Comparison of ENCODE assay signal across 1 cellular context in the genomic region with DNA sequence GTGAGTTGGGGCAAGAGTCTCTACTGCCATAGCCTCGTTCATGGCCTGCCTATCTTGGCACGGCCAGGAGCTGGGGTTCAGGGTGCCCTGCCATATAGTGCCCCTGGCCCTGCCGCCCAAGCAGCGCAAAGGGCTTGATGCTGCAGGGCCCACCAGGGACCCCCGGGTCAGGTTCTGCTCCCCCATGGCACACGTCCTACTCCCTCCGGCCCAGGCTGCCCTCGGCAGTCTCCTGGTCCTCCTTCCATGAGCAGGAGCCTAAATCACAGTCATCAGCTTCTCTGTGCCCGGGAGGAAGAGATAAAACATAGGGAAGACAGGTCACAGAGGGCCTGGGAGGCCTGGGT.
TF ChIP-seq lines count a peak whose summit lies in the region.

No MANE protein-coding gene starts in this region.

TF ChIP-seq in IMR-90, 13 proteins besides CTCF, POLR2A, EP300 and RAD21:
- no peak for TF ChIP-seq RCOR1 (IDR thresholded peaks at IDR 0.05; ENCODE audit: insufficient replicate concordance, low read length)
- TF ChIP-seq, protein P1, sequence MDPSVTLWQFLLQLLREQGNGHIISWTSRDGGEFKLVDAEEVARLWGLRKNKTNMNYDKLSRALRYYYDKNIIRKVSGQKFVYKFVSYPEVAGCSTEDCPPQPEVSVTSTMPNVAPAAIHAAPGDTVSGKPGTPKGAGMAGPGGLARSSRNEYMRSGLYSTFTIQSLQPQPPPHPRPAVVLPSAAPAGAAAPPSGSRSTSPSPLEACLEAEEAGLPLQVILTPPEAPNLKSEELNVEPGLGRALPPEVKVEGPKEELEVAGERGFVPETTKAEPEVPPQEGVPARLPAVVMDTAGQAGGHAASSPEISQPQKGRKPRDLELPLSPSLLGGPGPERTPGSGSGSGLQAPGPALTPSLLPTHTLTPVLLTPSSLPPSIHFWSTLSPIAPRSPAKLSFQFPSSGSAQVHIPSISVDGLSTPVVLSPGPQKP (IDR thresholded peaks at IDR 0.05; ENCODE audit: borderline replicate concordance, low read depth, low read length), result no peak
- no peak for TF ChIP-seq MXI1 (IDR thresholded peaks at IDR 0.05; ENCODE audit: borderline replicate concordance, low read depth, low read length)
- TF ChIP-seq CEBPB (IDR thresholded peaks at IDR 0.05; ENCODE audit: low read depth, low read length), result no peak
- TF ChIP-seq BHLHE40 (IDR thresholded peaks at IDR 0.05; ENCODE audit: low read depth, low read length), result no peak
- TF ChIP-seq, protein P2, sequence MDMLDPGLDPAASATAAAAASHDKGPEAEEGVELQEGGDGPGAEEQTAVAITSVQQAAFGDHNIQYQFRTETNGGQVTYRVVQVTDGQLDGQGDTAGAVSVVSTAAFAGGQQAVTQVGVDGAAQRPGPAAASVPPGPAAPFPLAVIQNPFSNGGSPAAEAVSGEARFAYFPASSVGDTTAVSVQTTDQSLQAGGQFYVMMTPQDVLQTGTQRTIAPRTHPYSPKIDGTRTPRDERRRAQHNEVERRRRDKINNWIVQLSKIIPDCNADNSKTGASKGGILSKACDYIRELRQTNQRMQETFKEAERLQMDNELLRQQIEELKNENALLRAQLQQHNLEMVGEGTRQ (IDR thresholded peaks at IDR 0.05; ENCODE audit: low read depth, low read length), result no peak
- no peak for TF ChIP-seq MAFK (IDR thresholded peaks at IDR 0.05; ENCODE audit: low read depth, low read length)
- no peak for TF ChIP-seq CHD1 (IDR thresholded peaks at IDR 0.05; ENCODE audit: low read depth, low read length)
- no peak for TF ChIP-seq SMC3 (IDR thresholded peaks at IDR 0.05; ENCODE audit: low read depth, low read length)
- no peak for TF ChIP-seq RFX5 (IDR thresholded peaks at IDR 0.05; ENCODE audit: low read depth, low read length)
- TF ChIP-seq FOS (IDR thresholded peaks at IDR 0.05; ENCODE audit: low read depth, low read length), result no peak
- no peak for TF ChIP-seq NFE2L2 (IDR thresholded peaks at IDR 0.05; ENCODE audit: low read depth, low read length)
- no peak for TF ChIP-seq MAZ (IDR thresholded peaks at IDR 0.05; ENCODE audit: borderline replicate concordance, low read depth, low read length)
